Comparison of ENCODE assay signal across 8 cellular contexts in genomic region chr6:135094403-135094821, GRCh38. TPM values are rescaled to one million over a fixed set of nuclear protein-coding genes. Genes with fewer than 3 reads are reported as not detected.
DNase-seq lines count a peak whose midpoint lies in the region; ATAC-seq and TF ChIP-seq lines count a peak whose summit lies in the region.

No MANE protein-coding gene starts in this region.

- DNase-seq in NCI-H226 (peak; percentile 7), choroid plexus epithelial cell (ENCODE audit: low read depth) (peak; percentile 11), medulla oblongata (ENCODE audit: extremely low spot score) (no peak), hepatocyte (ENCODE audit: low spot score) (no peak), RPMI8226 (no peak), NCI-H345 treated with DMSO at 0.1 percent for 48 hours (lab: John Stamatoyannopoulos, UW; ENCODE audit: unreplicated experiment) (no peak)

- no peaks in the 10 kb centered on the region for H3K79me2 ChIP-seq in hepatocyte

- no peaks in the 10 kb centered on the region for H3K4me1 ChIP-seq in hepatocyte (ENCODE audit: insufficient read depth)

- H3K27me3 ChIP-seq in hepatocyte: peaks cover 3% of the 10 kb centered on the region

- peak; percentile 74 for ATAC-seq in GM18498 (IDR thresholded peaks at IDR 0.05; ENCODE audit: unreplicated experiment)
- peak; percentile 68 for ATAC-seq in GM21786 (IDR thresholded peaks at IDR 0.05; ENCODE audit: unreplicated experiment)

- no peaks in the 10 kb centered on the region for H3K36me3 ChIP-seq in hepatocyte (replicated peaks; ENCODE audit: insufficient read depth, low read depth)

- no peak overlapping the region for H2AFZ ChIP-seq in hepatocyte

- H3K27ac ChIP-seq in hepatocyte: no peak overlapping the region

- TF ChIP-seq CTCF in choroid plexus epithelial cell (conservative IDR thresholded peaks at IDR 0.05; ENCODE audit: low read depth, low read length) (no peak), hepatocyte (IDR thresholded peaks at IDR 0.05; ENCODE audit: poor library complexity) (no peak)

- no peaks in the 10 kb centered on the region for H3K9me2 ChIP-seq in hepatocyte (replicated peaks; ENCODE audit: insufficient read depth)

- no peaks in the 10 kb centered on the region for H3K9me3 ChIP-seq in hepatocyte (ENCODE audit: low read depth)

- H3K4me2 ChIP-seq in hepatocyte: no peak overlapping the region

- H4K20me1 ChIP-seq in hepatocyte (ENCODE audit: insufficient read depth, poor library complexity, severe bottlenecking): no peaks in the 10 kb centered on the region

- no peak overlapping the region for H3K4me3 ChIP-seq in choroid plexus epithelial cell (ENCODE audit: low read depth, low read length)
- H3K4me3 ChIP-seq in hepatocyte: no peak overlapping the region

- 92% methylated on average over 1 of the region's 1 CpG for WGBS in hepatocyte (ENCODE audit: low lambda C conversion rate, missing lambda C conversion rate)

RNA-seq across cellular contexts. Expression of gene HBS1L, which starts 39.8 kb away (rescaled TPM):
- 70.0 and 70.6 TPM in 2 replicates for total RNA-seq in hepatocyte
- polyA plus RNA-seq in hepatocyte: 43.0 and 44.5 TPM in 2 replicates

Comparison
In these comparisons a context has a peak if more than half of its experiments do, and no peak if none do; other contexts are left out.
1. DNase-seq: peak in NCI-H226 (single experiment) and choroid plexus epithelial cell (single experiment); none in medulla oblongata (single experiment), hepatocyte (single experiment), RPMI8226 (single experiment) and NCI-H345 treated with DMSO at 0.1 percent for 48 hours (single experiment).